1 cellular context compared by ENCODE assay signal in genomic region chr2:23925702-23926288, GRCh38.
TF ChIP-seq lines count a peak whose summit lies in the region.

No MANE protein-coding gene starts in this region.

TF ChIP-seq in HEK293, 187 proteins besides CTCF, POLR2A, EP300 and RAD21 (continued from another document):
- TF ChIP-seq, protein P1, sequence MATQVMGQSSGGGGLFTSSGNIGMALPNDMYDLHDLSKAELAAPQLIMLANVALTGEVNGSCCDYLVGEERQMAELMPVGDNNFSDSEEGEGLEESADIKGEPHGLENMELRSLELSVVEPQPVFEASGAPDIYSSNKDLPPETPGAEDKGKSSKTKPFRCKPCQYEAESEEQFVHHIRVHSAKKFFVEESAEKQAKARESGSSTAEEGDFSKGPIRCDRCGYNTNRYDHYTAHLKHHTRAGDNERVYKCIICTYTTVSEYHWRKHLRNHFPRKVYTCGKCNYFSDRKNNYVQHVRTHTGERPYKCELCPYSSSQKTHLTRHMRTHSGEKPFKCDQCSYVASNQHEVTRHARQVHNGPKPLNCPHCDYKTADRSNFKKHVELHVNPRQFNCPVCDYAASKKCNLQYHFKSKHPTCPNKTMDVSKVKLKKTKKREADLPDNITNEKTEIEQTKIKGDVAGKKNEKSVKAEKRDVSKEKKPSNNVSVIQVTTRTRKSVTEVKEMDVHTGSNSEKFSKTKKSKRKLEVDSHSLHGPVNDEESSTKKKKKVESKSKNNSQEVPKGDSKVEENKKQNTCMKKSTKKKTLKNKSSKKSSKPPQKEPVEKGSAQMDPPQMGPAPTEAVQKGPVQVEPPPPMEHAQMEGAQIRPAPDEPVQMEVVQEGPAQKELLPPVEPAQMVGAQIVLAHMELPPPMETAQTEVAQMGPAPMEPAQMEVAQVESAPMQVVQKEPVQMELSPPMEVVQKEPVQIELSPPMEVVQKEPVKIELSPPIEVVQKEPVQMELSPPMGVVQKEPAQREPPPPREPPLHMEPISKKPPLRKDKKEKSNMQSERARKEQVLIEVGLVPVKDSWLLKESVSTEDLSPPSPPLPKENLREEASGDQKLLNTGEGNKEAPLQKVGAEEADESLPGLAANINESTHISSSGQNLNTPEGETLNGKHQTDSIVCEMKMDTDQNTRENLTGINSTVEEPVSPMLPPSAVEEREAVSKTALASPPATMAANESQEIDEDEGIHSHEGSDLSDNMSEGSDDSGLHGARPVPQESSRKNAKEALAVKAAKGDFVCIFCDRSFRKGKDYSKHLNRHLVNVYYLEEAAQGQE (tag by site-specific recombination; IDR thresholded peaks at IDR 0.05): peak; percentile 12; the same call in 1 of the 2 replicates
- TF ChIP-seq ZNF629 (tag by site-specific recombination; IDR thresholded peaks at IDR 0.05) (peak; percentile 9; the same call in 1 of the 2 replicates), ZNF341 (tag by site-specific recombination; IDR thresholded peaks at IDR 0.05; ENCODE audit: low read depth) (peak; percentile 30; the same call in 1 of the 2 replicates), ZNF10 (tag by site-specific recombination; IDR thresholded peaks at IDR 0.05) (no peak), ZXDB (tag by site-specific recombination; IDR thresholded peaks at IDR 0.05) (peak; percentile 15; the same call in 1 of the 2 replicates), ZNF645 (tag by site-specific recombination; IDR thresholded peaks at IDR 0.05) (no peak), ZNF169 (tag by site-specific recombination; IDR thresholded peaks at IDR 0.05) (no peak), ZSCAN30 (tag by site-specific recombination; IDR thresholded peaks at IDR 0.05) (no peak), ZBTB10 (tag by site-specific recombination; IDR thresholded peaks at IDR 0.05) (no peak)
- TF ChIP-seq, protein P2, sequence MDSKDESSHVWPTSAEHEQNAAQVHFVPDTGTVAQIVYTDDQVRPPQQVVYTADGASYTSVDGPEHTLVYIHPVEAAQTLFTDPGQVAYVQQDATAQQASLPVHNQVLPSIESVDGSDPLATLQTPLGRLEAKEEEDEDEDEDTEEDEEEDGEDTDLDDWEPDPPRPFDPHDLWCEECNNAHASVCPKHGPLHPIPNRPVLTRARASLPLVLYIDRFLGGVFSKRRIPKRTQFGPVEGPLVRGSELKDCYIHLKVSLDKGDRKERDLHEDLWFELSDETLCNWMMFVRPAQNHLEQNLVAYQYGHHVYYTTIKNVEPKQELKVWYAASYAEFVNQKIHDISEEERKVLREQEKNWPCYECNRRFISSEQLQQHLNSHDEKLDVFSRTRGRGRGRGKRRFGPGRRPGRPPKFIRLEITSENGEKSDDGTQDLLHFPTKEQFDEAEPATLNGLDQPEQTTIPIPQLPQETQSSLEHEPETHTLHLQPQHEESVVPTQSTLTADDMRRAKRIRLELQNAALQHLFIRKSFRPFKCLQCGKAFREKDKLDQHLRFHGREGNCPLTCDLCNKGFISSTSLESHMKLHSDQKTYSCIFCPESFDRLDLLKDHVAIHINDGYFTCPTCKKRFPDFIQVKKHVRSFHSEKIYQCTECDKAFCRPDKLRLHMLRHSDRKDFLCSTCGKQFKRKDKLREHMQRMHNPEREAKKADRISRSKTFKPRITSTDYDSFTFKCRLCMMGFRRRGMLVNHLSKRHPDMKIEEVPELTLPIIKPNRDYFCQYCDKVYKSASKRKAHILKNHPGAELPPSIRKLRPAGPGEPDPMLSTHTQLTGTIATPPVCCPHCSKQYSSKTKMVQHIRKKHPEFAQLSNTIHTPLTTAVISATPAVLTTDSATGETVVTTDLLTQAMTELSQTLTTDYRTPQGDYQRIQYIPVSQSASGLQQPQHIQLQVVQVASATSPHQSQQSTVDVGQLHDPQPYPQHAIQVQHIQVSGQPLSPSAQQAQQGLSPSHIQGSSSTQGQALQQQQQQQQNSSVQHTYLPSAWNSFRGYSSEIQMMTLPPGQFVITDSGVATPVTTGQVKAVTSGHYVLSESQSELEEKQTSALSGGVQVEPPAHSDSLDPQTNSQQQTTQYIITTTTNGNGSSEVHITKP (tag by site-specific recombination; IDR thresholded peaks at IDR 0.05): peak; percentile 37; the same call in 1 of the 2 replicates
- TF ChIP-seq, protein P3, sequence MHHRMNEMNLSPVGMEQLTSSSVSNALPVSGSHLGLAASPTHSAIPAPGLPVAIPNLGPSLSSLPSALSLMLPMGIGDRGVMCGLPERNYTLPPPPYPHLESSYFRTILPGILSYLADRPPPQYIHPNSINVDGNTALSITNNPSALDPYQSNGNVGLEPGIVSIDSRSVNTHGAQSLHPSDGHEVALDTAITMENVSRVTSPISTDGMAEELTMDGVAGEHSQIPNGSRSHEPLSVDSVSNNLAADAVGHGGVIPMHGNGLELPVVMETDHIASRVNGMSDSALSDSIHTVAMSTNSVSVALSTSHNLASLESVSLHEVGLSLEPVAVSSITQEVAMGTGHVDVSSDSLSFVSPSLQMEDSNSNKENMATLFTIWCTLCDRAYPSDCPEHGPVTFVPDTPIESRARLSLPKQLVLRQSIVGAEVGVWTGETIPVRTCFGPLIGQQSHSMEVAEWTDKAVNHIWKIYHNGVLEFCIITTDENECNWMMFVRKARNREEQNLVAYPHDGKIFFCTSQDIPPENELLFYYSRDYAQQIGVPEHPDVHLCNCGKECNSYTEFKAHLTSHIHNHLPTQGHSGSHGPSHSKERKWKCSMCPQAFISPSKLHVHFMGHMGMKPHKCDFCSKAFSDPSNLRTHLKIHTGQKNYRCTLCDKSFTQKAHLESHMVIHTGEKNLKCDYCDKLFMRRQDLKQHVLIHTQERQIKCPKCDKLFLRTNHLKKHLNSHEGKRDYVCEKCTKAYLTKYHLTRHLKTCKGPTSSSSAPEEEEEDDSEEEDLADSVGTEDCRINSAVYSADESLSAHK (tag by site-specific recombination; IDR thresholded peaks at IDR 0.05): no peak
- TF ChIP-seq, protein P4, sequence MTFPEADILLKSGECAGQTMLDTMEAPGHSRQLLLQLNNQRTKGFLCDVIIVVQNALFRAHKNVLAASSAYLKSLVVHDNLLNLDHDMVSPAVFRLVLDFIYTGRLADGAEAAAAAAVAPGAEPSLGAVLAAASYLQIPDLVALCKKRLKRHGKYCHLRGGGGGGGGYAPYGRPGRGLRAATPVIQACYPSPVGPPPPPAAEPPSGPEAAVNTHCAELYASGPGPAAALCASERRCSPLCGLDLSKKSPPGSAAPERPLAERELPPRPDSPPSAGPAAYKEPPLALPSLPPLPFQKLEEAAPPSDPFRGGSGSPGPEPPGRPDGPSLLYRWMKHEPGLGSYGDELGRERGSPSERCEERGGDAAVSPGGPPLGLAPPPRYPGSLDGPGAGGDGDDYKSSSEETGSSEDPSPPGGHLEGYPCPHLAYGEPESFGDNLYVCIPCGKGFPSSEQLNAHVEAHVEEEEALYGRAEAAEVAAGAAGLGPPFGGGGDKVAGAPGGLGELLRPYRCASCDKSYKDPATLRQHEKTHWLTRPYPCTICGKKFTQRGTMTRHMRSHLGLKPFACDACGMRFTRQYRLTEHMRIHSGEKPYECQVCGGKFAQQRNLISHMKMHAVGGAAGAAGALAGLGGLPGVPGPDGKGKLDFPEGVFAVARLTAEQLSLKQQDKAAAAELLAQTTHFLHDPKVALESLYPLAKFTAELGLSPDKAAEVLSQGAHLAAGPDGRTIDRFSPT (tag by site-specific recombination; IDR thresholded peaks at IDR 0.05): no peak
- TF ChIP-seq, protein P5, sequence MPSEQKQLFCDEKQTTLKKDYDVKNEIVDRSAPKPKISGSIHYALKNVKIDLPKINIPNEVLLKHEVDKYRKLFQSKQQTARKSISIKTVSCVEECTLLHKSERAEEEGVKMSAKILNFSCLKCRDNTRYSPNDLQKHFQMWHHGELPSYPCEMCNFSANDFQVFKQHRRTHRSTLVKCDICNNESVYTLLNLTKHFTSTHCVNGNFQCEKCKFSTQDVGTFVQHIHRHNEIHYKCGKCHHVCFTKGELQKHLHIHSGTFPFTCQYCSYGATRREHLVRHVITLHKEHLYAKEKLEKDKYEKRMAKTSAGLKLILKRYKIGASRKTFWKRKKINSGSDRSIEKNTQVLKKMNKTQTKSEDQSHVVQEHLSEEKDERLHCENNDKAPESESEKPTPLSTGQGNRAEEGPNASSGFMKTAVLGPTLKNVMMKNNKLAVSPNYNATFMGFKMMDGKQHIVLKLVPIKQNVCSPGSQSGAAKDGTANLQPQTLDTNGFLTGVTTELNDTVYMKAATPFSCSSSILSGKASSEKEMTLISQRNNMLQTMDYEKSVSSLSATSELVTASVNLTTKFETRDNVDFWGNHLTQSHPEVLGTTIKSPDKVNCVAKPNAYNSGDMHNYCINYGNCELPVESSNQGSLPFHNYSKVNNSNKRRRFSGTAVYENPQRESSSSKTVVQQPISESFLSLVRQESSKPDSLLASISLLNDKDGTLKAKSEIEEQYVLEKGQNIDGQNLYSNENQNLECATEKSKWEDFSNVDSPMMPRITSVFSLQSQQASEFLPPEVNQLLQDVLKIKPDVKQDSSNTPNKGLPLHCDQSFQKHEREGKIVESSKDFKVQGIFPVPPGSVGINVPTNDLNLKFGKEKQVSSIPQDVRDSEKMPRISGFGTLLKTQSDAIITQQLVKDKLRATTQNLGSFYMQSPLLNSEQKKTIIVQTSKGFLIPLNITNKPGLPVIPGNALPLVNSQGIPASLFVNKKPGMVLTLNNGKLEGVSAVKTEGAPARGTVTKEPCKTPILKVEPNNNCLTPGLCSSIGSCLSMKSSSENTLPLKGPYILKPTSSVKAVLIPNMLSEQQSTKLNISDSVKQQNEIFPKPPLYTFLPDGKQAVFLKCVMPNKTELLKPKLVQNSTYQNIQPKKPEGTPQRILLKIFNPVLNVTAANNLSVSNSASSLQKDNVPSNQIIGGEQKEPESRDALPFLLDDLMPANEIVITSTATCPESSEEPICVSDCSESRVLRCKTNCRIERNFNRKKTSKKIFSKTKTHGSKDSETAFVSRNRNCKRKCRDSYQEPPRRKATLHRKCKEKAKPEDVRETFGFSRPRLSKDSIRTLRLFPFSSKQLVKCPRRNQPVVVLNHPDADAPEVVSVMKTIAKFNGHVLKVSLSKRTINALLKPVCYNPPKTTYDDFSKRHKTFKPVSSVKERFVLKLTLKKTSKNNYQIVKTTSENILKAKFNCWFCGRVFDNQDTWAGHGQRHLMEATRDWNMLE (tag by site-specific recombination; conservative IDR thresholded peaks at IDR 0.05; ENCODE audit: low read depth): no peak
